ENCODE assay signal across 1 cellular context in genomic region chr2:48607307-48608014, GRCh38.
A peak's percentile ranks its signal among the peaks of the same experiment; 100 is the strongest.
TF ChIP-seq lines count a peak whose summit lies in the region.

No MANE protein-coding gene starts in this region.

TF ChIP-seq in K562, 482 proteins besides CTCF, POLR2A, EP300 and RAD21 (continued from another document and continues in another):
- TF ChIP-seq ARID4B (CRISPR knock-in tag; IDR thresholded peaks at IDR 0.05) (no peak), ZBTB26 (CRISPR knock-in tag; IDR thresholded peaks at IDR 0.05) (no peak), ZNF212 (CRISPR knock-in tag; IDR thresholded peaks at IDR 0.05) (no peak), KLF16 (IDR thresholded peaks at IDR 0.05) (no peak), CXXC5 (CRISPR knock-in tag; IDR thresholded peaks at IDR 0.05) (0 out of 2 replicates have a peak, but pooled peaks have one; percentile 32), PCBP1 (IDR thresholded peaks at IDR 0.05; ENCODE audit: low read depth, low read length, poor library complexity, severe bottlenecking) (no peak), POLR2AphosphoS5 (IDR thresholded peaks at IDR 0.05; ENCODE audit: control insufficient read depth, insufficient read depth, low read depth, low read length) (no peak), ZNF124 (CRISPR knock-in tag; IDR thresholded peaks at IDR 0.05) (no peak), ZNF175 (CRISPR knock-in tag; IDR thresholded peaks at IDR 0.05; ENCODE audit: low read depth) (no peak), ZNF121 (CRISPR knock-in tag; conservative IDR thresholded peaks at IDR 0.05) (no peak), RFX1 (IDR thresholded peaks at IDR 0.05) (no peak), ZNF512 (tag; IDR thresholded peaks at IDR 0.05) (no peak), GTF2F1 (IDR thresholded peaks at IDR 0.05; ENCODE audit: low read depth, low read length) (no peak), ZNF41 (CRISPR knock-in tag; conservative IDR thresholded peaks at IDR 0.05) (no peak), BHLHE40 (IDR thresholded peaks at IDR 0.05; ENCODE audit: low read length) (no peak), ZNF507 (tag; conservative IDR thresholded peaks at IDR 0.05) (no peak), MEIS2 (IDR thresholded peaks at IDR 0.05; ENCODE audit: partially characterized antibody) (peak; percentile 69), PML (IDR thresholded peaks at IDR 0.05; ENCODE audit: low read length) (no peak), PREB (CRISPR knock-in tag; IDR thresholded peaks at IDR 0.05) (no peak), ZNF280B (CRISPR knock-in tag; IDR thresholded peaks at IDR 0.05) (no peak), HOMEZ (CRISPR knock-in tag; IDR thresholded peaks at IDR 0.05) (no peak), PCBP2 (IDR thresholded peaks at IDR 0.05; ENCODE audit: low read depth, low read length, poor library complexity, severe bottlenecking) (no peak), SP2 (IDR thresholded peaks at IDR 0.05; ENCODE audit: extremely low read depth, low read depth, low read length, poor library complexity, severe bottlenecking) (no peak), ZNF224 (CRISPR knock-in tag; IDR thresholded peaks at IDR 0.05) (no peak), FOSL1 (tag; conservative IDR thresholded peaks at IDR 0.05) (peak; percentile 87), KLF10 (CRISPR knock-in tag; IDR thresholded peaks at IDR 0.05) (no peak), MAFG (tag; conservative IDR thresholded peaks at IDR 0.05) (no peak), LARP7 (IDR thresholded peaks at IDR 0.05) (0 out of 2 replicates have a peak, but pooled peaks have one; percentile 47), E2F1 (CRISPR knock-in tag; IDR thresholded peaks at IDR 0.05) (no peak), CCNT2 (IDR thresholded peaks at IDR 0.05; ENCODE audit: borderline replicate concordance, extremely low read depth, insufficient read length, low read depth, low read length) (no peak), HMGXB4 (CRISPR knock-in tag; IDR thresholded peaks at IDR 0.05) (no peak), FOXP1 (CRISPR knock-in tag; IDR thresholded peaks at IDR 0.05) (no peak), ZNF655 (CRISPR knock-in tag; IDR thresholded peaks at IDR 0.05) (no peak), ZNF24 (IDR thresholded peaks at IDR 0.05) (peak; percentile 56; the same call in 1 of the 2 replicates), PRDM10 (IDR thresholded peaks at IDR 0.05; ENCODE audit: partially characterized antibody) (no peak), ZKSCAN1 (IDR thresholded peaks at IDR 0.05; ENCODE audit: low read depth, low read length) (no peak), ILF3 (IDR thresholded peaks at IDR 0.05; ENCODE audit: borderline replicate concordance) (no peak), CREB1 (IDR thresholded peaks at IDR 0.05) (peak; percentile 65; the same call in 1 of the 2 replicates), CREB1 (CRISPR knock-in tag; IDR thresholded peaks at IDR 0.05) (no peak), FOXJ3 (CRISPR knock-in tag; IDR thresholded peaks at IDR 0.05) (no peak), ZKSCAN8 (CRISPR knock-in tag; IDR thresholded peaks at IDR 0.05) (no peak), POLR3G (IDR thresholded peaks at IDR 0.05; ENCODE audit: extremely low read depth, insufficient read length, insufficient replicate concordance) (no peak), PYGO2 (tag; IDR thresholded peaks at IDR 0.05) (no peak), HNRNPK (IDR thresholded peaks at IDR 0.05; ENCODE audit: low read depth, low read length, poor library complexity, severe bottlenecking) (no peak)
